8 cellular contexts compared by ENCODE assay signal in genomic region chr7:80135306-80136104, GRCh38.
A peak's percentile ranks its signal among the peaks of the same experiment; 100 is the strongest.
DNase-seq lines count a peak whose midpoint lies in the region; ATAC-seq and TF ChIP-seq lines count a peak whose summit lies in the region.

No MANE protein-coding gene starts in this region.

- H3K4me3 ChIP-seq in GM06990 (replicated peaks; ENCODE audit: low read depth, low read length) (peak overlapping the region; percentile 31), RWPE2 (ENCODE audit: severe bottlenecking) (peak overlapping the region; percentile 81), coronary artery (peak overlapping the region; percentile 93)

- H3K27me3 ChIP-seq in GM06990 (replicated peaks; ENCODE audit: control insufficient read depth, insufficient read depth, low read length) (no peaks in the 10 kb centered on the region; the same call in 1 of the 2 replicates), RWPE2 (ENCODE audit: insufficient read depth, poor library complexity, severe bottlenecking) (no peaks in the 10 kb centered on the region)

- TF ChIP-seq CTCF in GM06990 (IDR thresholded peaks at IDR 0.05; ENCODE audit: insufficient read depth, low read length, poor library complexity, severe bottlenecking) (no peak), RWPE2 (IDR thresholded peaks at IDR 0.05; ENCODE audit: poor library complexity, severe bottlenecking) (no peak), coronary artery (IDR thresholded peaks at IDR 0.05) (no peak)

- ATAC-seq in HG02938 (IDR thresholded peaks at IDR 0.05; ENCODE audit: unreplicated experiment) (peak; percentile 11), RWPE2 (ENCODE audit: low read depth) (peak; percentile 19)

- H3K4me1 ChIP-seq in RWPE2 (ENCODE audit: insufficient read depth, poor library complexity, severe bottlenecking), result peaks cover 48% of the 10 kb centered on the region

- DNase-seq in GM06990 (ENCODE audit: extremely low read depth, insufficient read length), result no peak
- no peak for DNase-seq in RWPE2 (ENCODE audit: low spot score)
- DNase-seq in coronary artery (ENCODE audit: low spot score), result no peak
- peak; percentile 72 for DNase-seq in left kidney (ENCODE audit: low read depth, low spot score)
- peak; percentile 10 for DNase-seq in stimulated activated CD4-positive, alpha-beta T cell treated with anti-CD3 and anti-CD28 coated beads, Interleukin-4, amount 100 ng/mL, for 1 hour
- DNase-seq in GDM1 (lab: John Stamatoyannopoulos, UW), result no peak
- no peak for DNase-seq in NCI-H2029 treated with DMSO at 0.1 percent for 48 hours (lab: John Stamatoyannopoulos, UW)

- H3K9me3 ChIP-seq in RWPE2 (ENCODE audit: severe bottlenecking), result no peaks in the 10 kb centered on the region

- H3K36me3 ChIP-seq in GM06990 (ENCODE audit: control insufficient read depth, insufficient read depth, low read length) (no peaks in the 10 kb centered on the region), RWPE2 (ENCODE audit: low read depth) (no peaks in the 10 kb centered on the region)

- peak overlapping the region; percentile 88 for H3K27ac ChIP-seq in RWPE2 (ENCODE audit: poor library complexity, severe bottlenecking)
- peak overlapping the region; percentile 92 to 95 for H3K27ac ChIP-seq in coronary artery

Comparison
In these comparisons a context has a peak if more than half of its experiments do, and no peak if none do; other contexts are left out.
1. DNase-seq: peak in left kidney (single experiment) and stimulated activated CD4-positive, alpha-beta T cell treated with anti-CD3 and anti-CD28 coated beads, Interleukin-4, amount 100 ng/mL, for 1 hour (single experiment); none in GM06990 (single experiment), RWPE2 (single experiment), coronary artery (single experiment), GDM1 (single experiment) and NCI-H2029 treated with DMSO at 0.1 percent for 48 hours (single experiment).
2. H3K4me3 ChIP-seq: peak in every context shown above with its lines; median percentile 93 in coronary artery; 81 in RWPE2; 31 in GM06990.